Comparison of ENCODE assay signal across 8 cellular contexts in the genomic region with DNA sequence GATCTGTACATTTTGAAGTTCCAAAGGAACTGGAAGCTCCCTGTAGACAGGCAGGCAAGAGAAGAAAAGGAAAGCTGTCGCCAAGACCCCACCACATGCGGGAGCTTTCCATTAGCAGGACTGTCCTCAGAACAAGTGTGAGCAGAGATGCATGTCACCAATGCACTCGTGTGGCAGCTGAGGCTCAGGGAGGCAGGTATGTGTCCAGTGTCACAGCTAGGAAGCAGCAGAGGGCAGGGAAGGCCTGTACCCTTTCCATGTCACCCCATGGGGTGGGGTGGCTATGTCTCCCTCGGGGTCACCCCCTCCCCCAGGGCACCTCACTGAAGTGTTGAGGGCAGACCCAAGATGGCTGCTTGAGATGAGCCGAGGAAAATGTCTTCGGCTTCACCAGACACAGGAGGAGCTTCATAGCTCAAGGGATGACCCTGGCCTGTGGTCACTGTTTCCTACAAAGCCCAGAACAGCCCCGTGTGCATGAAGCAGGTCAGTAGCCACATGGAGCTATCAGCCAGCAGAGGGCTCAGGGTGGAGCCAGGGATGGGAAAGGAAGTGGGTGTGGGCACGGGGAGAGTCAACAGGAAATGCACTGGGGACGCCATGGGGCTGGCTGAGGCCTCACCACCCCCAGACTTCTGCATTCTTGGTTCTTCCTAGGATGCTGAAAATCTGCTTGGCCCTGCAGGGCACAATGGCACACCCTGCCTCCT.
DNase-seq lines count a peak whose midpoint lies in the region; ATAC-seq and TF ChIP-seq lines count a peak whose summit lies in the region.

No MANE protein-coding gene starts in this region.

- in situ Hi-C loops in GM13977 (cut with MboI; ENCODE audit: low pct_unique_long_range_greater_than_20kb, low sequenced_read_pairs, unreplicated experiment), result no loop called here

- peak; percentile 70 for DNase-seq in GM13977 (ENCODE audit: low spot score)
- DNase-seq in RPMI8226, result peak; percentile 79
- DNase-seq in activated naive CD4-positive, alpha-beta T cell treated with anti-CD3 and anti-CD28 coated beads, Interleukin-2, amount 50 U/mL, for 16 hours, result peak; percentile 50
- peak; percentile 80 for DNase-seq in right atrium auricular region (ENCODE audit: low spot score)
- DNase-seq in stimulated activated CD4-positive, alpha-beta T cell treated with anti-CD3 and anti-CD28 coated beads, Interleukin-1b, Interleukin-23, amount 100 ng/mL, for 4 hours (ENCODE audit: low read depth in 2 of 2), result peak; percentile 25 to 50
- no peak for DNase-seq in globus pallidus (ENCODE audit: low spot score)

- ATAC-seq in HG02678 (IDR thresholded peaks at IDR 0.05; ENCODE audit: unreplicated experiment) (peak; percentile 56), HG02763 (IDR thresholded peaks at IDR 0.05; ENCODE audit: unreplicated experiment) (no peak)

- H3K4me3 ChIP-seq in right atrium auricular region, result no peak overlapping the region

- TF ChIP-seq CTCF in GM13977 (IDR thresholded peaks at IDR 0.05; ENCODE audit: extremely low read depth, insufficient read depth, missing control alignments) (peak; percentile 45), right atrium auricular region (IDR thresholded peaks at IDR 0.05) (peak in 1 of 2 donors; percentile 50)

- H3K27ac ChIP-seq in right atrium auricular region, result peak overlapping the region; percentile 55 to 70

- H3K9me3 ChIP-seq in right atrium auricular region, result no peaks in the 10 kb centered on the region

- no peaks in the 10 kb centered on the region for H3K27me3 ChIP-seq in right atrium auricular region

- H3K4me1 ChIP-seq in right atrium auricular region, result peaks cover 0 to 97% of the 10 kb centered on the region in 2 donors

- H3K36me3 ChIP-seq in right atrium auricular region, result no peaks in the 10 kb centered on the region
